8 cellular contexts compared by ENCODE assay signal in genomic region chrX:41720125-41720780, GRCh38. TPM values are rescaled to one million over a fixed set of nuclear protein-coding genes. Genes with fewer than 3 reads are reported as not detected.
A peak's percentile ranks its signal among the peaks of the same experiment; 100 is the strongest.
DNase-seq lines count a peak whose midpoint lies in the region; ATAC-seq, FAIRE-seq and TF ChIP-seq lines count a peak whose summit lies in the region.

No MANE protein-coding gene starts in this region.

- no peak overlapping the region for H3K4ac ChIP-seq in trophoblast cell (ENCODE audit: low read depth, low read length)

- no CpG with 5 or more reads among the region's 3 CpGs for WGBS in trophoblast cell (ENCODE audit: extremely low coverage, insufficient coverage, insufficient read length)

- TF ChIP-seq POLR2A in H54 (IDR thresholded peaks at IDR 0.05; ENCODE audit: low read depth, low read length), result no peak

- H3K27me3 ChIP-seq in trophoblast cell (ENCODE audit: insufficient read depth, low read length), result no peaks in the 10 kb centered on the region

- H2BK120ac ChIP-seq in trophoblast cell (ENCODE audit: insufficient read depth, low read length, poor library complexity), result no peak overlapping the region

- H3K9ac ChIP-seq in trophoblast cell (ENCODE audit: low read length), result no peak overlapping the region

- no peak overlapping the region for H3K27ac ChIP-seq in trophoblast cell (ENCODE audit: low read depth, low read length)

- no peak overlapping the region for H3K18ac ChIP-seq in trophoblast cell (ENCODE audit: low read length)

- peaks cover 0 to 1% of the 10 kb centered on the region in 2 experiments for H3K36me3 ChIP-seq in trophoblast cell (ENCODE audit: control insufficient read depth in 1 of 2, insufficient read depth in 2 of 2, low read length in 2 of 2)

- peak overlapping the region; percentile 49 for H2BK5ac ChIP-seq in trophoblast cell (ENCODE audit: low read depth, low read length, poor library complexity)

- ATAC-seq in GM19395 (IDR thresholded peaks at IDR 0.05; ENCODE audit: unreplicated experiment) (peak; percentile 78), HG03097 (IDR thresholded peaks at IDR 0.05; ENCODE audit: low FRiP score, unreplicated experiment) (peak; percentile 79)

- peaks cover 0 to 2% of the 10 kb centered on the region in 2 experiments for H3K4me1 ChIP-seq in trophoblast cell (ENCODE audit: control insufficient read depth in 1 of 2, insufficient read depth in 2 of 2, low read length in 2 of 2)

- H3K4me2 ChIP-seq in trophoblast cell (ENCODE audit: low read length), result no peak overlapping the region

- no peak overlapping the region for H3K23ac ChIP-seq in trophoblast cell (ENCODE audit: low read length)

- peaks cover 5% of the 10 kb centered on the region for H3K79me1 ChIP-seq in trophoblast cell (ENCODE audit: low read length)

- H4K12ac ChIP-seq in trophoblast cell (ENCODE audit: low read depth, low read length), result no peak overlapping the region

- no peak overlapping the region for H3K4me3 ChIP-seq in trophoblast cell (ENCODE audit: low read depth, low read length)

- FAIRE-seq in H54 (lab: Jason Lieb, UNC), result no peak

- H3K14ac ChIP-seq in trophoblast cell (ENCODE audit: low read length), result no peak overlapping the region

- H2BK12ac ChIP-seq in trophoblast cell (ENCODE audit: low read length), result no peak overlapping the region

- H3K9me3 ChIP-seq in trophoblast cell (ENCODE audit: insufficient read depth, low read depth, low read length), result no peaks in the 10 kb centered on the region

- no peaks in the 10 kb centered on the region for H3K79me2 ChIP-seq in trophoblast cell (ENCODE audit: control insufficient read depth, insufficient read depth, low read length, poor library complexity)

- H2AK5ac ChIP-seq in trophoblast cell (ENCODE audit: low read length), result no peak overlapping the region

- peak; percentile 50 for DNase-seq in activated CD8-positive, alpha-beta memory T cell treated with anti-CD3 and anti-CD28 coated beads, Interleukin-2, amount 50 U/mL, for 4 hours
- DNase-seq in trophoblast cell, result no peak
- DNase-seq in epidermal melanocyte (ENCODE audit: insufficient read length, low spot score), result no peak
- DNase-seq in midbrain (lab: John Stamatoyannopoulos, UW), result no peak
- no peak for DNase-seq in HuH-7 (ENCODE audit: low spot score)
- no peak for DNase-seq in H54 (ENCODE audit: insufficient read length, low spot score)

- no peak overlapping the region for H2AFZ ChIP-seq in trophoblast cell (ENCODE audit: insufficient read depth, low read length, poor library complexity)

- no peak overlapping the region for H4K8ac ChIP-seq in trophoblast cell (ENCODE audit: low read depth, low read length)

- H4K91ac ChIP-seq in trophoblast cell (ENCODE audit: low read depth, low read length), result no peak overlapping the region

RNA-seq across cellular contexts. Expression of gene GPR82, which starts 3.7 kb away (rescaled TPM):
- not detected in 2 replicates for polyA plus RNA-seq in trophoblast cell (2013)

RNA-seq across cellular contexts. Expression of gene GPR34, which starts 31.5 kb away (rescaled TPM):
- polyA plus RNA-seq in trophoblast cell (2013), result not detected in 2 replicates
